1 cellular context compared by ENCODE assay signal in the genomic region with DNA sequence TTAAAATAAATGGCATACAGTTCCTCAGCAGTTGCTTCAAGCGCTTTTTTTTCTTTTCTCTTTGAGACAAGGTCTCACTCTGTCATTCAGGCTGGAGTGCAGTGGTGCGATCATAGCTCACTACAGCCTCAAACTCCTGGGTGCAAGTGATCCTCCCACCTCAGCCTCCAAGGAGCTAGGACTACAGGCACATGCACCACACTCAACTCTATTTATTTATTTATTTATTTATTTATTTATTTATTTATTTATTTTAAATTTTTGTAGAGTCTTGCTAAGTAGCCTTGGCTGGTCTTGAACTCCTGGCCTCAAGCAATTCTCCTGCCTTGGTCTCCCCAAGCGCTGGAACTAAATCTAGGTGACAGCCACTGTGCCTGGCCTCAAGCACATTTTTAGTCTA.
TF ChIP-seq lines count a peak whose summit lies in the region.

No MANE protein-coding gene starts in this region.

TF ChIP-seq in HEK293, 187 proteins besides CTCF, POLR2A, EP300 and RAD21 (continued from another document and continues in another):
- TF ChIP-seq INSM2 (tag by site-specific recombination; IDR thresholded peaks at IDR 0.05) = no peak
- TF ChIP-seq ZFP69B (tag by site-specific recombination; IDR thresholded peaks at IDR 0.05) = no peak
- no peak for TF ChIP-seq ZNF513 (tag by site-specific recombination; IDR thresholded peaks at IDR 0.05)
- peak; percentile 74 for TF ChIP-seq ZXDB (tag by site-specific recombination; IDR thresholded peaks at IDR 0.05)
- no peak for TF ChIP-seq MEIS1 (CRISPR knock-in tag; IDR thresholded peaks at IDR 0.05; ENCODE audit: borderline replicate concordance)
- TF ChIP-seq, protein P1, sequence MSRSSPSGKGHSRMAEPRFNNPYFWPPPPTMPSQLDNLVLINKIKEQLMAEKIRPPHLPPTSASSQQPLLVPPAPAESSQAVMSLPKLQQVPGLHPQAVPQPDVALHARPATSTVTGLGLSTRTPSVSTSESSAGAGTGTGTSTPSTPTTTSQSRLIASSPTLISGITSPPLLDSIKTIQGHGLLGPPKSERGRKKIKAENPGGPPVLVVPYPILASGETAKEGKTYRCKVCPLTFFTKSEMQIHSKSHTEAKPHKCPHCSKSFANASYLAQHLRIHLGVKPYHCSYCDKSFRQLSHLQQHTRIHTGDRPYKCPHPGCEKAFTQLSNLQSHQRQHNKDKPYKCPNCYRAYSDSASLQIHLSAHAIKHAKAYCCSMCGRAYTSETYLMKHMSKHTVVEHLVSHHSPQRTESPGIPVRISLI (tag by site-specific recombination; IDR thresholded peaks at IDR 0.05) = no peak
- TF ChIP-seq, protein P2, sequence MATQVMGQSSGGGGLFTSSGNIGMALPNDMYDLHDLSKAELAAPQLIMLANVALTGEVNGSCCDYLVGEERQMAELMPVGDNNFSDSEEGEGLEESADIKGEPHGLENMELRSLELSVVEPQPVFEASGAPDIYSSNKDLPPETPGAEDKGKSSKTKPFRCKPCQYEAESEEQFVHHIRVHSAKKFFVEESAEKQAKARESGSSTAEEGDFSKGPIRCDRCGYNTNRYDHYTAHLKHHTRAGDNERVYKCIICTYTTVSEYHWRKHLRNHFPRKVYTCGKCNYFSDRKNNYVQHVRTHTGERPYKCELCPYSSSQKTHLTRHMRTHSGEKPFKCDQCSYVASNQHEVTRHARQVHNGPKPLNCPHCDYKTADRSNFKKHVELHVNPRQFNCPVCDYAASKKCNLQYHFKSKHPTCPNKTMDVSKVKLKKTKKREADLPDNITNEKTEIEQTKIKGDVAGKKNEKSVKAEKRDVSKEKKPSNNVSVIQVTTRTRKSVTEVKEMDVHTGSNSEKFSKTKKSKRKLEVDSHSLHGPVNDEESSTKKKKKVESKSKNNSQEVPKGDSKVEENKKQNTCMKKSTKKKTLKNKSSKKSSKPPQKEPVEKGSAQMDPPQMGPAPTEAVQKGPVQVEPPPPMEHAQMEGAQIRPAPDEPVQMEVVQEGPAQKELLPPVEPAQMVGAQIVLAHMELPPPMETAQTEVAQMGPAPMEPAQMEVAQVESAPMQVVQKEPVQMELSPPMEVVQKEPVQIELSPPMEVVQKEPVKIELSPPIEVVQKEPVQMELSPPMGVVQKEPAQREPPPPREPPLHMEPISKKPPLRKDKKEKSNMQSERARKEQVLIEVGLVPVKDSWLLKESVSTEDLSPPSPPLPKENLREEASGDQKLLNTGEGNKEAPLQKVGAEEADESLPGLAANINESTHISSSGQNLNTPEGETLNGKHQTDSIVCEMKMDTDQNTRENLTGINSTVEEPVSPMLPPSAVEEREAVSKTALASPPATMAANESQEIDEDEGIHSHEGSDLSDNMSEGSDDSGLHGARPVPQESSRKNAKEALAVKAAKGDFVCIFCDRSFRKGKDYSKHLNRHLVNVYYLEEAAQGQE (tag by site-specific recombination; IDR thresholded peaks at IDR 0.05) = peak; percentile 77
- no peak for TF ChIP-seq ZBTB49 (tag by site-specific recombination; IDR thresholded peaks at IDR 0.05; ENCODE audit: low read depth)
- TF ChIP-seq ZNF610 (tag by site-specific recombination; IDR thresholded peaks at IDR 0.05; ENCODE audit: borderline replicate concordance) = 0 out of 2 replicates have a peak, but pooled peaks have one; percentile 48
- peak; percentile 68; the same call in 1 of the 2 replicates for TF ChIP-seq OVOL3 (tag by site-specific recombination; IDR thresholded peaks at IDR 0.05)
- no peak for TF ChIP-seq ZEB2 (tag by site-specific recombination; IDR thresholded peaks at IDR 0.05)
- 0 out of 2 replicates have a peak, but pooled peaks have one; percentile 74 for TF ChIP-seq ZFP37 (tag by site-specific recombination; IDR thresholded peaks at IDR 0.05)
- TF ChIP-seq ZNF239 (tag by site-specific recombination; IDR thresholded peaks at IDR 0.05) = no peak
- no peak for TF ChIP-seq HOXD13 (CRISPR knock-in tag; IDR thresholded peaks at IDR 0.05; ENCODE audit: borderline replicate concordance)
- TF ChIP-seq ZNF202 (tag by site-specific recombination; IDR thresholded peaks at IDR 0.05; ENCODE audit: borderline replicate concordance) = peak; percentile 66; the same call in 1 of the 2 replicates
- no peak for TF ChIP-seq KLF17 (tag by site-specific recombination; IDR thresholded peaks at IDR 0.05)
- TF ChIP-seq ZNF548 (tag by site-specific recombination; IDR thresholded peaks at IDR 0.05) = no peak
- TF ChIP-seq ZNF366 (tag by site-specific recombination; conservative IDR thresholded peaks at IDR 0.05) = 0 out of 2 replicates have a peak, but pooled peaks have one; percentile 19
- TF ChIP-seq ZNF354C (tag by site-specific recombination; IDR thresholded peaks at IDR 0.05; ENCODE audit: borderline replicate concordance, low read depth) = no peak
- peak; percentile 30 for TF ChIP-seq ZNF529 (tag by site-specific recombination; IDR thresholded peaks at IDR 0.05; ENCODE audit: insufficient replicate concordance)
- no peak for TF ChIP-seq YY1 (tag by site-specific recombination; IDR thresholded peaks at IDR 0.05)
- no peak for TF ChIP-seq ZNF155 (tag by site-specific recombination; IDR thresholded peaks at IDR 0.05)
- no peak for TF ChIP-seq ZNF514 (tag by site-specific recombination; IDR thresholded peaks at IDR 0.05)
- TF ChIP-seq ZNF654 (tag by site-specific recombination; IDR thresholded peaks at IDR 0.05; ENCODE audit: low read depth) = peak; percentile 57
- no peak for TF ChIP-seq WT1 (tag by site-specific recombination; IDR thresholded peaks at IDR 0.05)
- no peak for TF ChIP-seq ZNF121 (tag by site-specific recombination; IDR thresholded peaks at IDR 0.05)
- no peak for TF ChIP-seq ZNF660 (tag by site-specific recombination; IDR thresholded peaks at IDR 0.05)
- TF ChIP-seq ZNF585B (tag by site-specific recombination; IDR thresholded peaks at IDR 0.05) = no peak
- TF ChIP-seq FEZF1 (tag by site-specific recombination; IDR thresholded peaks at IDR 0.05) = no peak
- TF ChIP-seq ZNF768 (tag by site-specific recombination; IDR thresholded peaks at IDR 0.05) = no peak
- TF ChIP-seq, protein P3, sequence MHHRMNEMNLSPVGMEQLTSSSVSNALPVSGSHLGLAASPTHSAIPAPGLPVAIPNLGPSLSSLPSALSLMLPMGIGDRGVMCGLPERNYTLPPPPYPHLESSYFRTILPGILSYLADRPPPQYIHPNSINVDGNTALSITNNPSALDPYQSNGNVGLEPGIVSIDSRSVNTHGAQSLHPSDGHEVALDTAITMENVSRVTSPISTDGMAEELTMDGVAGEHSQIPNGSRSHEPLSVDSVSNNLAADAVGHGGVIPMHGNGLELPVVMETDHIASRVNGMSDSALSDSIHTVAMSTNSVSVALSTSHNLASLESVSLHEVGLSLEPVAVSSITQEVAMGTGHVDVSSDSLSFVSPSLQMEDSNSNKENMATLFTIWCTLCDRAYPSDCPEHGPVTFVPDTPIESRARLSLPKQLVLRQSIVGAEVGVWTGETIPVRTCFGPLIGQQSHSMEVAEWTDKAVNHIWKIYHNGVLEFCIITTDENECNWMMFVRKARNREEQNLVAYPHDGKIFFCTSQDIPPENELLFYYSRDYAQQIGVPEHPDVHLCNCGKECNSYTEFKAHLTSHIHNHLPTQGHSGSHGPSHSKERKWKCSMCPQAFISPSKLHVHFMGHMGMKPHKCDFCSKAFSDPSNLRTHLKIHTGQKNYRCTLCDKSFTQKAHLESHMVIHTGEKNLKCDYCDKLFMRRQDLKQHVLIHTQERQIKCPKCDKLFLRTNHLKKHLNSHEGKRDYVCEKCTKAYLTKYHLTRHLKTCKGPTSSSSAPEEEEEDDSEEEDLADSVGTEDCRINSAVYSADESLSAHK (tag by site-specific recombination; IDR thresholded peaks at IDR 0.05) = no peak; the same call in 1 of the 2 replicates
- no peak for TF ChIP-seq ZBTB17 (tag by site-specific recombination; IDR thresholded peaks at IDR 0.05)
- no peak for TF ChIP-seq ZFP41 (tag by site-specific recombination; IDR thresholded peaks at IDR 0.05; ENCODE audit: borderline replicate concordance)
- no peak for TF ChIP-seq ZNF521 (tag by site-specific recombination; IDR thresholded peaks at IDR 0.05)
- no peak for TF ChIP-seq KLF8 (tag by site-specific recombination; IDR thresholded peaks at IDR 0.05)
- TF ChIP-seq ZNF701 (tag by site-specific recombination; IDR thresholded peaks at IDR 0.05) = no peak
- no peak for TF ChIP-seq ZNF311 (tag by site-specific recombination; IDR thresholded peaks at IDR 0.05; ENCODE audit: borderline replicate concordance)
- TF ChIP-seq ZNF324 (tag by site-specific recombination; IDR thresholded peaks at IDR 0.05) = no peak
- TF ChIP-seq, protein P4, sequence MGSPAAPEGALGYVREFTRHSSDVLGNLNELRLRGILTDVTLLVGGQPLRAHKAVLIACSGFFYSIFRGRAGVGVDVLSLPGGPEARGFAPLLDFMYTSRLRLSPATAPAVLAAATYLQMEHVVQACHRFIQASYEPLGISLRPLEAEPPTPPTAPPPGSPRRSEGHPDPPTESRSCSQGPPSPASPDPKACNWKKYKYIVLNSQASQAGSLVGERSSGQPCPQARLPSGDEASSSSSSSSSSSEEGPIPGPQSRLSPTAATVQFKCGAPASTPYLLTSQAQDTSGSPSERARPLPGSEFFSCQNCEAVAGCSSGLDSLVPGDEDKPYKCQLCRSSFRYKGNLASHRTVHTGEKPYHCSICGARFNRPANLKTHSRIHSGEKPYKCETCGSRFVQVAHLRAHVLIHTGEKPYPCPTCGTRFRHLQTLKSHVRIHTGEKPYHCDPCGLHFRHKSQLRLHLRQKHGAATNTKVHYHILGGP (tag by site-specific recombination; IDR thresholded peaks at IDR 0.05) = no peak
- peak; percentile 85 for TF ChIP-seq ZNF510 (tag by site-specific recombination; IDR thresholded peaks at IDR 0.05; ENCODE audit: insufficient replicate concordance)
- TF ChIP-seq ZNF558 (tag by site-specific recombination; IDR thresholded peaks at IDR 0.05) = peak; percentile 68
- TF ChIP-seq MYNN (tag by site-specific recombination; IDR thresholded peaks at IDR 0.05; ENCODE audit: borderline replicate concordance) = no peak
- TF ChIP-seq, protein P5, sequence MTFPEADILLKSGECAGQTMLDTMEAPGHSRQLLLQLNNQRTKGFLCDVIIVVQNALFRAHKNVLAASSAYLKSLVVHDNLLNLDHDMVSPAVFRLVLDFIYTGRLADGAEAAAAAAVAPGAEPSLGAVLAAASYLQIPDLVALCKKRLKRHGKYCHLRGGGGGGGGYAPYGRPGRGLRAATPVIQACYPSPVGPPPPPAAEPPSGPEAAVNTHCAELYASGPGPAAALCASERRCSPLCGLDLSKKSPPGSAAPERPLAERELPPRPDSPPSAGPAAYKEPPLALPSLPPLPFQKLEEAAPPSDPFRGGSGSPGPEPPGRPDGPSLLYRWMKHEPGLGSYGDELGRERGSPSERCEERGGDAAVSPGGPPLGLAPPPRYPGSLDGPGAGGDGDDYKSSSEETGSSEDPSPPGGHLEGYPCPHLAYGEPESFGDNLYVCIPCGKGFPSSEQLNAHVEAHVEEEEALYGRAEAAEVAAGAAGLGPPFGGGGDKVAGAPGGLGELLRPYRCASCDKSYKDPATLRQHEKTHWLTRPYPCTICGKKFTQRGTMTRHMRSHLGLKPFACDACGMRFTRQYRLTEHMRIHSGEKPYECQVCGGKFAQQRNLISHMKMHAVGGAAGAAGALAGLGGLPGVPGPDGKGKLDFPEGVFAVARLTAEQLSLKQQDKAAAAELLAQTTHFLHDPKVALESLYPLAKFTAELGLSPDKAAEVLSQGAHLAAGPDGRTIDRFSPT (tag by site-specific recombination; IDR thresholded peaks at IDR 0.05) = no peak
